ENCODE assay signal across 17 cellular contexts in genomic region chr1:202200112-202200548, GRCh38.
A peak's percentile ranks its signal among the peaks of the same experiment; 100 is the strongest.
DNase-seq lines count a peak whose midpoint lies in the region; ATAC-seq and TF ChIP-seq lines count a peak whose summit lies in the region.
"Had no signal": no experiment of that assay in that cellular context is flagged by ENCODE, and none has a peak within 500 bp of the region (broad histone marks: within the 10 kb centered on the region; RNA-seq: fewer than 3 reads in every experiment).

No MANE protein-coding gene starts in this region.

- peak overlapping the region; percentile 10 to 48 for H3K27ac ChIP-seq in mucosa of rectum (ENCODE audit: low read depth in 2 of 2, low read length in 2 of 2)
- H3K27ac ChIP-seq: gastroesophageal sphincter, parathyroid adenoma had no signal

- H3K27me3 Mint-ChIP-seq in effector memory CD8-positive, alpha-beta T cell, result peaks cover 0 to 25% of the 10 kb centered on the region in 2 donors

- DNase-seq in DMS79 (lab: John Stamatoyannopoulos, UW), result peak; percentile 32
- peak; percentile 91 for DNase-seq in NCI-H69 (lab: John Stamatoyannopoulos, UW)
- no peak for DNase-seq in effector memory CD8-positive, alpha-beta T cell
- no peak for DNase-seq in GF-D8 (lab: John Stamatoyannopoulos, UW)
- DNase-seq in HEK293T (ENCODE audit: extremely low spot score), result no peak
- DNase-seq: activated naive CD8-positive, alpha-beta T cell treated with anti-CD3 and anti-CD28 coated beads, Interleukin-2, amount 10 ng/mL, durations not matched to agents 7 days and 5 days; CD4-positive, alpha-beta T cell; Kasumi-1; NCI-H345; stimulated activated CD4-positive, alpha-beta T cell treated with anti-CD3 and anti-CD28 coated beads, Interleukin-4, amount 100 ng/mL, for 24 hours had no signal

- no peaks in the 10 kb centered on the region for H3K27me3 ChIP-seq in mucosa of rectum (ENCODE audit: control insufficient read depth in 2 of 2, insufficient read depth in 2 of 2, low read length in 2 of 2)

- peaks cover 10 to 20% of the 10 kb centered on the region in 2 donors for H3K4me1 ChIP-seq in mucosa of rectum (ENCODE audit: control insufficient read depth in 2 of 2, insufficient read depth in 2 of 2, low read length in 2 of 2)
- H3K4me1 ChIP-seq: parathyroid adenoma had no signal

- no peaks in the 10 kb centered on the region for H3K9me3 ChIP-seq in mucosa of rectum (ENCODE audit: control insufficient read depth in 2 of 2, low read length in 2 of 2)
- H3K9me3 ChIP-seq: gastroesophageal sphincter had no signal

- H3K9me3 Mint-ChIP-seq in effector memory CD8-positive, alpha-beta T cell, result no peaks in the 10 kb centered on the region
- H3K9me3 Mint-ChIP-seq: activated naive CD8-positive, alpha-beta T cell treated with anti-CD3 and anti-CD28 coated beads, Interleukin-2, amount 10 ng/mL, durations not matched to agents 7 days and 5 days; CD4-positive, alpha-beta T cell; stimulated activated naive CD8-positive, alpha-beta T cell treated with anti-CD3 and anti-CD28 coated beads, Interleukin-15, Interleukin-2, amounts not matched to agents 100 ng/mL and 50 ng/mL, for 24 hours had no signal

- no peak overlapping the region for H3K4me3 ChIP-seq in mucosa of rectum (ENCODE audit: low read length in 2 of 2)
- H3K4me3 ChIP-seq: gastroesophageal sphincter, lung had no signal

- CTCF ChIA-PET in HEK293T (lab: Yijun Ruan, JAX), result interaction anchor here (0.6 to 1.4 kb wide), 3 partner anchors 15 to 327 kb away, joined by 3 to 5 read pairs (median 4); no protein-coding TSS in a partner anchor

- POLR2A ChIA-PET in HEK293T (lab: Yijun Ruan, JAX), result interaction anchor here (1.4 kb wide), 1 partner anchor 142 kb away, joined by 4 read pairs; the partner anchor contains the start of gene UBE2T

- H3K36me3 Mint-ChIP-seq in effector memory CD8-positive, alpha-beta T cell (ENCODE audit: insufficient read depth), result peaks cover 3% of the 10 kb centered on the region
- H3K36me3 Mint-ChIP-seq: activated naive CD8-positive, alpha-beta T cell treated with anti-CD3 and anti-CD28 coated beads, Interleukin-2, amount 10 ng/mL, durations not matched to agents 7 days and 5 days had no signal

- peaks cover 54 to 63% of the 10 kb centered on the region in 2 donors for H3K4me1 Mint-ChIP-seq in effector memory CD8-positive, alpha-beta T cell (ENCODE audit: low read depth in 2 of 2)

- H3K9ac ChIP-seq in mucosa of rectum (ENCODE audit: low read depth in 1 of 2, low read length in 2 of 2), result peak overlapping the region in 1 of 2 donors; percentile 8
- H3K9ac ChIP-seq: parathyroid adenoma had no signal

- no peak for ATAC-seq in effector memory CD8-positive, alpha-beta T cell (replicated peaks)
- ATAC-seq in GM21528 (IDR thresholded peaks at IDR 0.05; ENCODE audit: low FRiP score, unreplicated experiment) (no peak), HG02571 (IDR thresholded peaks at IDR 0.05; ENCODE audit: unreplicated experiment) (no peak)

- peak overlapping the region; percentile 57 to 71 for H3K4me3 Mint-ChIP-seq in effector memory CD8-positive, alpha-beta T cell
- H3K4me3 Mint-ChIP-seq: activated naive CD8-positive, alpha-beta T cell treated with anti-CD3 and anti-CD28 coated beads, Interleukin-2, amount 10 ng/mL, durations not matched to agents 7 days and 5 days; CD4-positive, alpha-beta T cell; stimulated activated naive CD8-positive, alpha-beta T cell treated with anti-CD3 and anti-CD28 coated beads, Interleukin-15, Interleukin-2, amounts not matched to agents 100 ng/mL and 50 ng/mL, for 24 hours had no signal

- H3K27ac Mint-ChIP-seq in effector memory CD8-positive, alpha-beta T cell, result peak overlapping the region; percentile 82 to 97
- H3K27ac Mint-ChIP-seq: activated naive CD8-positive, alpha-beta T cell treated with anti-CD3 and anti-CD28 coated beads, Interleukin-2, amount 10 ng/mL, durations not matched to agents 7 days and 5 days; CD4-positive, alpha-beta T cell; stimulated activated naive CD8-positive, alpha-beta T cell treated with anti-CD3 and anti-CD28 coated beads, Interleukin-15, Interleukin-2, amounts not matched to agents 100 ng/mL and 50 ng/mL, for 24 hours had no signal

- H3K36me3 ChIP-seq in mucosa of rectum (ENCODE audit: control insufficient read depth in 2 of 2, insufficient read depth in 2 of 2, low read length in 2 of 2), result no peaks in the 10 kb centered on the region
- H3K36me3 ChIP-seq: gastroesophageal sphincter had no signal

TF ChIP-seq in HEK293T, 16 proteins besides CTCF, POLR2A, EP300 and RAD21:
- TF ChIP-seq LEF1 (IDR thresholded peaks at IDR 0.05; ENCODE audit: borderline replicate concordance) (no peak), L3MBTL2 (conservative IDR thresholded peaks at IDR 0.05) (no peak), TARDBP (IDR thresholded peaks at IDR 0.05) (no peak), NFRKB (IDR thresholded peaks at IDR 0.05) (no peak), FOXM1 (IDR thresholded peaks at IDR 0.05; ENCODE audit: borderline replicate concordance) (no peak), SP1 (IDR thresholded peaks at IDR 0.05) (no peak), SUZ12 (IDR thresholded peaks at IDR 0.05) (no peak), FOXK2 (IDR thresholded peaks at IDR 0.05) (no peak), PKNOX1 (IDR thresholded peaks at IDR 0.05) (no peak)

Comparison
In these comparisons a context has a peak if more than half of its experiments do, and no peak if none do; other contexts are left out.
1. DNase-seq: peak in DMS79 (single experiment) and NCI-H69 (single experiment); none in effector memory CD8-positive, alpha-beta T cell (0 of 3), GF-D8 (single experiment) and HEK293T (single experiment).